ENCODE assay signal across 9 cellular contexts in genomic region chr19:38873400-38873799, GRCh38. TPM values are rescaled to one million over a fixed set of nuclear protein-coding genes. Genes with fewer than 3 reads are reported as not detected.
"Had no signal": no experiment of that assay in that cellular context is flagged by ENCODE, and none has a peak within 500 bp of the region (broad histone marks: within the 10 kb centered on the region; RNA-seq: fewer than 3 reads in every experiment).

No MANE protein-coding gene starts in this region.

RNA-seq across cellular contexts. Expression of gene CCER2, which starts 38.6 kb away (rescaled TPM):
- total RNA-seq: endothelial cell of umbilical vein, fibroblast of lung, fibroblast of villous mesenchyme, hepatocyte, left cardiac atrium, left ventricle myocardium superior, lung microvascular endothelial cell, osteoblast, transverse colon had no signal
